ENCODE assay signal across 2 cellular contexts in genomic region chr12:57236925-57237652, GRCh38.
TF ChIP-seq lines count a peak whose summit lies in the region.

No MANE protein-coding gene starts in this region.

TF ChIP-seq in GM12891, 5 proteins besides CTCF, POLR2A, EP300 and RAD21:
- no peak for TF ChIP-seq PAX5 (IDR thresholded peaks at IDR 0.05; ENCODE audit: insufficient read depth, low read length, severe bottlenecking)
- TF ChIP-seq TAF1 (IDR thresholded peaks at IDR 0.05; ENCODE audit: low read depth, low read length) = no peak
- no peak; the same call in 1 of the 2 replicates for TF ChIP-seq POLR2AphosphoS5 (IDR thresholded peaks at IDR 0.05; ENCODE audit: low read depth, low read length)
- TF ChIP-seq POU2F2 (IDR thresholded peaks at IDR 0.05; ENCODE audit: low read depth, low read length) = no peak
- TF ChIP-seq SPI1 (IDR thresholded peaks at IDR 0.05; ENCODE audit: low read depth, low read length) = no peak

TF ChIP-seq in endothelial cell of umbilical vein, 7 proteins besides CTCF, POLR2A, EP300 and RAD21:
- no peak for TF ChIP-seq MAX (IDR thresholded peaks at IDR 0.05; ENCODE audit: insufficient read depth, insufficient read length)
- TF ChIP-seq JUN (IDR thresholded peaks at IDR 0.05; ENCODE audit: borderline replicate concordance, insufficient read depth, insufficient read length, low read depth) = no peak
- TF ChIP-seq EZH2 (IDR thresholded peaks at IDR 0.05; ENCODE audit: borderline replicate concordance, low read depth, low read length, severe bottlenecking) = peak; percentile 63
